In the genomic region with DNA sequence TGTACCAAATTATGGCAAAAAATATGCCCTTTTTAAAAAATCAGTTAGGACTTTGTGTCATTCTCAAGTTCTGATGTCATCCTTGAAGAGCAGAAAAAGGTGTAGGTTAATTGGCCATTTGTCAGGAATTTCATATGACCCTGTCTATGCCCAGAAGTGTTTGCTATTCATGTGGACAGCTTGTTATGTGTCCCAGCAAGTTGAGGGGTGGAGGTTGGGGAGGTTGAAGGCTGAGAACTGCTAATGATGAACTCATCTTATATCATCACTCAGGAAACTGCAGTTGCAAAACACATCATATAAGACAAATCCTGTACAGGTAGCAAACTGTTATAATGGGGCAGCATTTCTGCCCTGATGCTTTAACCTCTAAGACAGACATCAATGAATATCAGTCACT, we compare ENCODE assay signal across 12 cellular contexts.
"Had no signal": no experiment of that assay in that cellular context is flagged by ENCODE, and none has a peak within 500 bp of the region (broad histone marks: within the 10 kb centered on the region; RNA-seq: fewer than 3 reads in every experiment).

No MANE protein-coding gene starts in this region.

- H3K4me3 ChIP-seq: testis, upper lobe of right lung had no signal

- H3K27me3 ChIP-seq: testis, upper lobe of right lung had no signal

- H3K9me3 ChIP-seq: testis, upper lobe of right lung had no signal

- H3K27ac ChIP-seq: testis, upper lobe of right lung had no signal

- FAIRE-seq: kidney, TTC549 had no signal

- ATAC-seq: effector memory CD8-positive, alpha-beta T cell; upper lobe of right lung had no signal

- DNase-seq: activated B cell treated with CpG ODN at 0.5 μM for 24 hours; activated CD4-positive, alpha-beta T cell treated with anti-CD3 and anti-CD28 coated beads, Interleukin-2, amount 10 ng/mL, durations not matched to agents 24 days and 14 days; activated naive CD4-positive, alpha-beta T cell; effector memory CD8-positive, alpha-beta T cell; erythroblast; kidney; stimulated activated CD4-positive, alpha-beta T cell treated with anti-CD3 and anti-CD28 coated beads, Interleukin-15, amount 100 ng/mL, for 24 hours; stimulated activated CD4-positive, alpha-beta T cell treated with anti-CD3 and anti-CD28 coated beads, Interleukin-4, amount 100 ng/mL, for 24 hours; T-helper 2 cell; testis; upper lobe of right lung had no signal

- H3K4me1 ChIP-seq: testis, upper lobe of right lung had no signal
